12 cellular contexts compared by ENCODE assay signal in the genomic region with DNA sequence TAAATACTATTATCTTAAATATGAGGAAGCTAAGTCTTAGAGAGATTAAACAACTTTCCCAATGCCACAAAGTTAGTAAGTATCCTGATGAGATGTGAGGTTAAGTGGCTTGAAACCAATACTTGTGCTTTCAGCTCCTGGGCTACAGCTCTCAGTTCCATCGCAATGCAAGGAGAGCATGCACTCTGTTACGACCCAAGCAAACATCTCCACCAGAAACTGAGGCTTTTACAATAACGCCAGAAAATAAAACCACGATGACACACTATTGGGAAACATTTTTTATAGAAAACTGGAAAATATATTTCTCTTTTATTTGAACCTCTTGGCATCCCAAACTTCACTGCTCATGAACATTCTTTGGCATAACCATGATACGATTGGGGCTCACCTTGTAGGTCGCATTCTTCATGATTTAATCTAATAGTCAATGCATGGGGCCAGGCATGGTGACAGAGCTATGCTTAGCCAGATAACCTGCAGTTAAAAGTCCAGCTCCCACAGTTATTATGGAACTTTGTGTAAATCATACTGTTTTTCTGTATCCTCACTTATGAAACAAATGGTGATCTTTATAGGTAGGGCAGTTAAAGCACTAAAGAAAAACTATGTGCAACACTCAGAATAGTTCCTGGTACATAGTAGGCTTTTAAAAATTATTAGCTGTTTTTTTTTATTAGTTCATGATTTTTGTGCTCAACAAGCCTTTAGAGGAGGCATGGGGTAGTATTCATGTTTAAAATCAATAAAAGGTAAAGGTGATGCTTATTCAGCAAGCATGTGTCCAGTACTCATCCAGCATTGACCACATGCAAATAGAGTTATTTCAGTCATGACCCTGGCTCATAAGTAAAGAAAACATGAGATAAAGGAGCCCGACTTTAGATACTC.
"Had no signal": no experiment of that assay in that cellular context is flagged by ENCODE, and none has a peak within 500 bp of the region (broad histone marks: within the 10 kb centered on the region; RNA-seq: fewer than 3 reads in every experiment).

No MANE protein-coding gene starts in this region.

- H3K27me3 Mint-ChIP-seq: activated naive CD8-positive, alpha-beta T cell; stimulated activated memory B cell treated with anti-CD40 and anti-IgM and Interleukin-4, amounts not matched to agents 10 μg/mL and 1 μg/mL and 100 μg/mL, for 72 hours had no signal

- H3K4me3 Mint-ChIP-seq: activated naive CD8-positive, alpha-beta T cell; neural crest cell; stimulated activated memory B cell treated with anti-CD40 and anti-IgM and Interleukin-4, amounts not matched to agents 10 μg/mL and 1 μg/mL and 100 μg/mL, for 72 hours; T-helper 1 cell treated with Interleukin-12 subunit alpha and Interleukin-12 subunit beta and Interleukin-4 antibody, amounts not matched to agents 30 μg/mL and 1 μg/mL, for 36 hours had no signal

- H3K9me3 ChIP-seq: colonic mucosa, gastroesophageal sphincter, pancreas, tibial nerve, vagina had no signal

- H3K27ac Mint-ChIP-seq: activated naive CD8-positive, alpha-beta T cell; stimulated activated memory B cell treated with anti-CD40 and anti-IgM and Interleukin-4, amounts not matched to agents 10 μg/mL and 1 μg/mL and 100 μg/mL, for 72 hours; T-helper 1 cell treated with Interleukin-12 subunit alpha and Interleukin-12 subunit beta and Interleukin-4 antibody, amounts not matched to agents 30 μg/mL and 1 μg/mL, for 36 hours had no signal

- H3K4me1 Mint-ChIP-seq: neural crest cell had no signal

- H3K4me3 ChIP-seq: cardiac muscle cell, colonic mucosa, gastroesophageal sphincter, pancreas, tibial nerve, vagina had no signal

- H3K27me3 ChIP-seq: cardiac muscle cell, colonic mucosa, gastroesophageal sphincter, pancreas, tibial nerve, vagina had no signal

- H3K4me1 ChIP-seq: colonic mucosa, pancreas, tibial nerve, vagina had no signal

- H3K27ac ChIP-seq: cardiac muscle cell, colonic mucosa, gastroesophageal sphincter, pancreas, tibial nerve, vagina had no signal

- H3K36me3 Mint-ChIP-seq: stimulated activated memory B cell treated with anti-CD40 and anti-IgM and Interleukin-4, amounts not matched to agents 10 μg/mL and 1 μg/mL and 100 μg/mL, for 72 hours had no signal

- DNase-seq: activated CD4-positive, alpha-beta T cell treated with anti-CD3 and anti-CD28 coated beads, Interleukin-2, amount 50 U/mL, for 1 hour; anterior cingulate cortex; colonic mucosa; pancreas had no signal

- H3K36me3 ChIP-seq: cardiac muscle cell, colonic mucosa, gastroesophageal sphincter, pancreas, tibial nerve, vagina had no signal
